27 cellular contexts compared by ENCODE assay signal in the genomic region with DNA sequence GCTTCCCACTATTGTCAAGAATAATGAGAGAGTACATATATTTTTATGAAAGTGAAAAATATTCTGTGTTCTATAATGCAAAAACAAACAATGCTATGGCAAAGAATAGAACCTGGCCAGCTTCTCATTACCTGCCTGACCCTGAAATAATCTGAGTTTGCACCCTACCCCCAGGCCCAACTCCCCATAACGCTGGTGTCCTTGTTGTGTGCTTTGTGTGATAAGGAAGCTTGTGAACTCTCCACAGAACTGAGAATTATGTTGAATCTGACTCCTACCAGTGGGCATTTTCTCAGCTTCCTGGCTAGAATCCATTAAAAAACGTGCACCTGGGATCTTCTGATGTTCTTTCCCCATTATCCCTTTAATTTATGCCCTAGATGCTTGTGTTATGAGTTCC.
"Had no signal": no experiment of that assay in that cellular context is flagged by ENCODE, and none has a peak within 500 bp of the region (broad histone marks: within the 10 kb centered on the region; RNA-seq: fewer than 3 reads in every experiment).

No MANE protein-coding gene starts in this region.

- H3K4me3 ChIP-seq: gastrocnemius medialis, heart left ventricle, hepatocyte, mucosa of descending colon, pancreas, right lobe of liver, suprapubic skin, transverse colon, upper lobe of right lung, uterus had no signal

- H3K27me3 Mint-ChIP-seq: naive B cell; natural killer cell treated with Interleukin-12 subunit alpha and Interleukin-12 subunit beta and Interleukin-15 and Interleukin-18, amount 100 ng/mL, for 72 hours; stimulated activated naive CD8-positive, alpha-beta T cell treated with anti-CD3 and anti-CD28 coated beads, Interleukin-15, amount 100 ng/mL, for 72 hours had no signal

- ATAC-seq: esophagus mucosa; gastrocnemius medialis; heart left ventricle; left lobe of liver; natural killer cell treated with Interleukin-12 subunit alpha and Interleukin-12 subunit beta and Interleukin-15 and Interleukin-18, amount 100 ng/mL, for 72 hours; right lobe of liver; stimulated activated naive CD8-positive, alpha-beta T cell treated with anti-CD3 and anti-CD28 coated beads, Interleukin-15, amount 100 ng/mL, for 72 hours; upper lobe of right lung had no signal

- H3K4me2 ChIP-seq: hepatocyte had no signal

- H3K36me3 ChIP-seq: gastrocnemius medialis, heart left ventricle, pancreas, right lobe of liver, suprapubic skin, transverse colon, upper lobe of right lung, uterus had no signal

- H2AFZ ChIP-seq: hepatocyte had no signal

- DNase-seq: cortex of kidney; foreskin fibroblast; gastrocnemius medialis; heart left ventricle; kidney; mucosa of descending colon; naive B cell; pancreas; right lobe of liver; small intestine; stimulated activated CD4-positive, alpha-beta T cell treated with anti-CD3 and anti-CD28 coated beads, Interleukin-15, amount 100 ng/mL, for 24 hours; stimulated activated CD4-positive, alpha-beta T cell treated with anti-CD3 and anti-CD28 coated beads, Interleukin-2, amount 100 ng/mL, for 48 hours; stimulated activated CD8-positive, alpha-beta memory T cell treated with anti-CD3 and anti-CD28 coated beads, Interleukin-4, amount 100 ng/mL, for 48 hours; stimulated activated naive CD4-positive, alpha-beta T cell; stimulated activated naive CD8-positive, alpha-beta T cell treated with anti-CD3 and anti-CD28 coated beads, Interleukin-15, amount 100 ng/mL, for 72 hours; transverse colon; upper lobe of right lung; uterus had no signal

- H3K4me1 ChIP-seq: right lobe of liver had no signal

- H3K4me3 Mint-ChIP-seq: mesothelial cell of epicardium; naive B cell; natural killer cell treated with Interleukin-12 subunit alpha and Interleukin-12 subunit beta and Interleukin-15 and Interleukin-18, amount 100 ng/mL, for 72 hours; neural crest cell; stimulated activated naive CD8-positive, alpha-beta T cell treated with anti-CD3 and anti-CD28 coated beads, Interleukin-15, amount 100 ng/mL, for 72 hours had no signal

- H3K27ac ChIP-seq: epithelial cell of prostate, gastrocnemius medialis, heart left ventricle, hepatocyte, pancreas, right lobe of liver, suprapubic skin, transverse colon, upper lobe of right lung, uterus had no signal

- H3K9me3 Mint-ChIP-seq: mesothelial cell of epicardium; naive B cell; natural killer cell treated with Interleukin-12 subunit alpha and Interleukin-12 subunit beta and Interleukin-15 and Interleukin-18, amount 100 ng/mL, for 72 hours; stimulated activated naive CD8-positive, alpha-beta T cell treated with anti-CD3 and anti-CD28 coated beads, Interleukin-15, amount 100 ng/mL, for 72 hours had no signal

- H3K36me3 Mint-ChIP-seq: naive B cell; natural killer cell treated with Interleukin-12 subunit alpha and Interleukin-12 subunit beta and Interleukin-15 and Interleukin-18, amount 100 ng/mL, for 72 hours had no signal

- FAIRE-seq: kidney, pancreas, small intestine had no signal

- H3K9me3 ChIP-seq: gastrocnemius medialis, heart left ventricle, mucosa of descending colon, neutrophil, pancreas, right lobe of liver, suprapubic skin, transverse colon, upper lobe of right lung, uterus had no signal

- H3K27ac Mint-ChIP-seq: mesothelial cell of epicardium; naive B cell; natural killer cell treated with Interleukin-12 subunit alpha and Interleukin-12 subunit beta and Interleukin-15 and Interleukin-18, amount 100 ng/mL, for 72 hours; stimulated activated naive CD8-positive, alpha-beta T cell treated with anti-CD3 and anti-CD28 coated beads, Interleukin-15, amount 100 ng/mL, for 72 hours had no signal

- H3K27me3 ChIP-seq: gastrocnemius medialis, heart left ventricle, hepatocyte, neutrophil, pancreas, right lobe of liver, suprapubic skin, transverse colon, upper lobe of right lung, uterus had no signal
